In genomic region chr19:17605117-17605516, GRCh38 we compare ENCODE assay signal across 1 cellular context.
TF ChIP-seq lines count a peak whose summit lies in the region.

No MANE protein-coding gene starts in this region.

TF ChIP-seq in K562, 482 proteins besides CTCF, POLR2A, EP300 and RAD21 (continued from another document and continues in another):
- TF ChIP-seq USF2 (CRISPR knock-in tag; IDR thresholded peaks at IDR 0.05) (no peak), KDM1A (IDR thresholded peaks at IDR 0.05) (peak; percentile 93 to 96), STAT5B (CRISPR knock-in tag; IDR thresholded peaks at IDR 0.05) (no peak), NUFIP1 (IDR thresholded peaks at IDR 0.05; ENCODE audit: partially characterized antibody) (no peak), TBL1XR1 (IDR thresholded peaks at IDR 0.05; ENCODE audit: low read length in 2 of 2) (no peak), NBN (IDR thresholded peaks at IDR 0.05; ENCODE audit: low read depth) (no peak), HSF4 (CRISPR knock-in tag; IDR thresholded peaks at IDR 0.05; ENCODE audit: borderline replicate concordance) (no peak), PYGO2 (tag; IDR thresholded peaks at IDR 0.05) (no peak), ZNF740 (CRISPR knock-in tag; IDR thresholded peaks at IDR 0.05) (no peak), ZNF740 (tag; IDR thresholded peaks at IDR 0.05) (no peak; a peak in 1 of 4 replicates), HNRNPL (IDR thresholded peaks at IDR 0.05; ENCODE audit: low read depth, low read length) (no peak), ZBTB26 (CRISPR knock-in tag; IDR thresholded peaks at IDR 0.05) (no peak), SMARCA5 (IDR thresholded peaks at IDR 0.05) (peak; percentile 97), E2F1 (CRISPR knock-in tag; IDR thresholded peaks at IDR 0.05) (no peak), IRF1 (CRISPR knock-in tag; IDR thresholded peaks at IDR 0.05; ENCODE audit: borderline replicate concordance) (no peak), ETS2 (tag; IDR thresholded peaks at IDR 0.05; ENCODE audit: borderline replicate concordance, poor library complexity, severe bottlenecking) (no peak), ZNF384 (IDR thresholded peaks at IDR 0.05; ENCODE audit: low read depth, low read length) (no peak), ZNF586 (CRISPR knock-in tag; conservative IDR thresholded peaks at IDR 0.05) (no peak), NFATC3 (IDR thresholded peaks at IDR 0.05) (no peak), BCOR (IDR thresholded peaks at IDR 0.05) (peak; percentile 100), GATAD2A (IDR thresholded peaks at IDR 0.05) (no peak), MITF (IDR thresholded peaks at IDR 0.05) (no peak), ZNF507 (tag; conservative IDR thresholded peaks at IDR 0.05) (no peak), ZBTB49 (CRISPR knock-in tag; IDR thresholded peaks at IDR 0.05; ENCODE audit: borderline replicate concordance) (no peak), ZBTB11 (CRISPR knock-in tag; IDR thresholded peaks at IDR 0.05) (no peak), SIX5 (IDR thresholded peaks at IDR 0.05; ENCODE audit: borderline replicate concordance in 1 of 2, insufficient read depth in 1 of 2, low read depth in 1 of 2, low read length in 2 of 2) (no peak), BRCA1 (IDR thresholded peaks at IDR 0.05) (no peak), BRCA1 (CRISPR knock-in tag; IDR thresholded peaks at IDR 0.05) (no peak), ZNF121 (CRISPR knock-in tag; conservative IDR thresholded peaks at IDR 0.05) (peak; percentile 59), FOXP4 (CRISPR knock-in tag; IDR thresholded peaks at IDR 0.05; ENCODE audit: borderline replicate concordance) (peak; percentile 71; the same call in 1 of the 2 replicates), THAP12 (CRISPR knock-in tag; IDR thresholded peaks at IDR 0.05) (no peak), HINFP (tag; conservative IDR thresholded peaks at IDR 0.05; ENCODE audit: low read depth) (no peak), HES1 (IDR thresholded peaks at IDR 0.05; ENCODE audit: low read depth) (no peak)
- TF ChIP-seq, protein P1, sequence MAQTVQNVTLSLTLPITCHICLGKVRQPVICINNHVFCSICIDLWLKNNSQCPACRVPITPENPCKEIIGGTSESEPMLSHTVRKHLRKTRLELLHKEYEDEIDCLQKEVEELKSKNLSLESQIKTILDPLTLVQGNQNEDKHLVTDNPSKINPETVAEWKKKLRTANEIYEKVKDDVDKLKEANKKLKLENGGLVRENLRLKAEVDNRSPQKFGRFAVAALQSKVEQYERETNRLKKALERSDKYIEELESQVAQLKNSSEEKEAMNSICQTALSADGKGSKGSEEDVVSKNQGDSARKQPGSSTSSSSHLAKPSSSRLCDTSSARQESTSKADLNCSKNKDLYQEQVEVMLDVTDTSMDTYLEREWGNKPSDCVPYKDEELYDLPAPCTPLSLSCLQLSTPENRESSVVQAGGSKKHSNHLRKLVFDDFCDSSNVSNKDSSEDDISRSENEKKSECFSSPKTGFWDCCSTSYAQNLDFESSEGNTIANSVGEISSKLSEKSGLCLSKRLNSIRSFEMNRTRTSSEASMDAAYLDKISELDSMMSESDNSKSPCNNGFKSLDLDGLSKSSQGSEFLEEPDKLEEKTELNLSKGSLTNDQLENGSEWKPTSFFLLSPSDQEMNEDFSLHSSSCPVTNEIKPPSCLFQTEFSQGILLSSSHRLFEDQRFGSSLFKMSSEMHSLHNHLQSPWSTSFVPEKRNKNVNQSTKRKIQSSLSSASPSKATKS (CRISPR knock-in tag; IDR thresholded peaks at IDR 0.05): no peak
